Comparison of ENCODE assay signal across 8 cellular contexts in the genomic region with DNA sequence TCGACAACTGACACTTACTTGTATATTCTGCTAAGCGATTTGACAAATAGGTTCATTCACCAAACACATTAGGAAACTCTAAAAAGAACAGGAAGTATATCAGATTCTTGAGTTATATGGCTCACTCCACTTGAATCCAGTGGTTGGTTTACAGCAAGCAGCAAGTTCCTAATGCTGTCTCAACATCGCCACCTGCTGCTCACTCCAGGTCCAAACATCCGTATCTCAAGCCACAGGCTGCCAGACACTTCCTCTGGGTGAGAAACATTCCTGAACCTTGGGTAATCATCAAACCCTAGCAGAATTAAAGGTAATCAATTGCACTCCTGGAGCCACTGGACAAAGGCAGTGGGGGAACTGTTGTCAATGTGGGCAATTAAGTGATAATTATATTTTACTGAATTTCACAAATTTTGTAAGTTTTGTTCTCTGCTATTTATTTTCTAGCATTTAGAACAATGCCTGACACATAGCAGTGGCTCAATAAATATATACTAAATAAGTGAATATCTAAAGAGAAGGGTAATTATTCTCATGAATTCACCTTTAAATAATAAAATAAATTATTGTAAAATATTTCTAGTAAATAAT.
DNase-seq lines count a peak whose midpoint lies in the region; ATAC-seq, FAIRE-seq and TF ChIP-seq lines count a peak whose summit lies in the region.

No MANE protein-coding gene starts in this region.

- no peaks in the 10 kb centered on the region for H3K27me3 ChIP-seq in lung (ENCODE audit: control insufficient read depth, insufficient read depth)

- H3K36me3 ChIP-seq in lung (ENCODE audit: control insufficient read depth in 2 of 2, insufficient read depth in 2 of 2, low read length in 2 of 2): peaks cover 0 to 1% of the 10 kb centered on the region in 2 donors

- peak; percentile 97 for FAIRE-seq in GM19239 (lab: Jason Lieb, UNC)

- 30 to 36% methylated on average over 4 of the region's 4 CpGs for WGBS in lung, 2 donors

- peak; percentile 93 for ATAC-seq in HG03378 (IDR thresholded peaks at IDR 0.05; ENCODE audit: unreplicated experiment)
- ATAC-seq in lung (ENCODE audit: insufficient read depth, low FRiP score): peak; percentile 94

- peak in 10 of 14 donors; percentile 1 to 46 (median 30) for DNase-seq in C1 segment of cervical spinal cord (lab: John Stamatoyannopoulos, UW)
- peak; percentile 41 for DNase-seq in GM19239 (ENCODE audit: insufficient read length, low spot score)
- DNase-seq in NCI-H526 (lab: John Stamatoyannopoulos, UW): peak; percentile 35 to 80
- peak; percentile 44 to 59 for DNase-seq in activated CD4-positive, alpha-beta T cell treated with anti-CD3 and anti-CD28 coated beads, Interleukin-2, amount 50 U/mL, for 24 hours (ENCODE audit: low read depth in 1 of 2, low spot score in 1 of 2)
- peak; percentile 76 for DNase-seq in ecto neural progenitor cell (ENCODE audit: low spot score)
- peak; percentile 80 for DNase-seq in lung (ENCODE audit: low spot score)
- DNase-seq in stimulated activated CD8-positive, alpha-beta memory T cell treated with anti-CD3 and anti-CD28 coated beads, Interleukin-15, amount 100 ng/mL, for 1 hour (ENCODE audit: low read depth): peak; percentile 50

- TF ChIP-seq CTCF in lung (IDR thresholded peaks at IDR 0.05; ENCODE audit: control extremely low read depth, extremely low read depth): peak; percentile 61

- no peak overlapping the region for H3K27ac ChIP-seq in lung (ENCODE audit: low read depth in 1 of 2, low read length in 1 of 2)

- H3K4me1 ChIP-seq in lung (ENCODE audit: control insufficient read depth in 2 of 2, insufficient read depth in 2 of 2, low read length in 2 of 2): peaks cover 2 to 7% of the 10 kb centered on the region in 2 donors

- H3K9me3 ChIP-seq in lung (ENCODE audit: control insufficient read depth in 2 of 2, insufficient read depth in 1 of 2, low read length in 1 of 2): peaks cover 0 to 1% of the 10 kb centered on the region in 2 donors

- H3K4me3 ChIP-seq in lung: no peak overlapping the region

Comparison
In these comparisons a context has a peak if more than half of its experiments do, and no peak if none do; other contexts are left out.
1. DNase-seq: peak in every context shown above with its lines; median percentile 80 in lung; 76 in ecto neural progenitor cell; 58 in NCI-H526; 52 in activated CD4-positive, alpha-beta T cell treated with anti-CD3 and anti-CD28 coated beads, Interleukin-2, amount 50 U/mL, for 24 hours; 50 in stimulated activated CD8-positive, alpha-beta memory T cell treated with anti-CD3 and anti-CD28 coated beads, Interleukin-15, amount 100 ng/mL, for 1 hour; 41 in GM19239; 30 in C1 segment of cervical spinal cord.